ENCODE assay signal across 14 cellular contexts in the genomic region with DNA sequence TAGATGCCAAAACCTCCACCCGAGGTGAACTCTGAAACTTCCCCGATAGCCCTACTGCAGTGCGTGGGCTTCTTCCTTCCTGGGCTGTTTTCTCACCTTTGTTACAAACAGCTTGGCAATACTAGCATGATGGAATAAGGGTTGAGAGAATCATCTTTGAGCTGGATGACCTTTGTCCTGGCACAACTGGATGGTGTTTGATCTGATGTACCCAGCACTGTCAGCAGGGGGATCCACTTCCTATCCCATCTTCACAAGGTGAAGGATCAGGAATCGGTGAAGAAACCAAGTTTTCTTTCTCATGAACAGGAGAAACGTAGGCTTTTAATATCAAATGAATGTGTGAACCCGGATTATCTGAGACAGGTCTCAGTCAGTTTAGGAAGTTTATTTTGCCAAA. TPM values are rescaled to one million over a fixed set of nuclear protein-coding genes. Genes with fewer than 3 reads are reported as not detected.
DNase-seq lines count a peak whose midpoint lies in the region; ATAC-seq and TF ChIP-seq lines count a peak whose summit lies in the region.
"Had no signal": no experiment of that assay in that cellular context is flagged by ENCODE, and none has a peak within 500 bp of the region (broad histone marks: within the 10 kb centered on the region; RNA-seq: fewer than 3 reads in every experiment).

No MANE protein-coding gene starts in this region.

- ATAC-seq in HG03139 (IDR thresholded peaks at IDR 0.05; ENCODE audit: unreplicated experiment) = no peak

- CTCF ChIA-PET in activated CD4-positive, alpha-beta memory T cell treated with anti-CD3 and anti-CD28 coated beads, Interleukin-2, amount 10 ng/mL, durations not matched to agents 7 days and 5 days (lab: Charles Lee) = no interaction called here

- no peak overlapping the region for H3K4me3 ChIP-seq in WERI-Rb-1 (ENCODE audit: low read depth, low read length)
- no peak overlapping the region for H3K4me3 ChIP-seq in kidney epithelial cell (ENCODE audit: low read depth, low read length)
- H3K4me3 ChIP-seq: lung had no signal

- H3K36me3 ChIP-seq in WERI-Rb-1 (no peaks in the 10 kb centered on the region), kidney epithelial cell (ENCODE audit: control insufficient read depth, insufficient read depth, low read length) (no peaks in the 10 kb centered on the region)

- in situ Hi-C loops in KBM-7 (cut with MboI; ENCODE audit: low pct_unique_long_range_greater_than_20kb, low sequenced_read_pairs) = no loop called here

- H3K9me3 ChIP-seq in WERI-Rb-1 (ENCODE audit: severe bottlenecking) = no peaks in the 10 kb centered on the region

- H3K27me3 ChIP-seq in WERI-Rb-1 (ENCODE audit: insufficient read depth, low read depth, severe bottlenecking) (no peaks in the 10 kb centered on the region), kidney epithelial cell (ENCODE audit: control insufficient read depth, insufficient read depth, low read length) (peaks cover 2% of the 10 kb centered on the region)

- no peak overlapping the region for H3K4me3 Mint-ChIP-seq in activated CD4-positive, alpha-beta memory T cell treated with anti-CD3 and anti-CD28 coated beads, Interleukin-2, amount 10 ng/mL, durations not matched to agents 7 days and 5 days

- no peak overlapping the region for H3K27ac ChIP-seq in WERI-Rb-1

- H3K4me1 Mint-ChIP-seq in activated CD4-positive, alpha-beta memory T cell treated with anti-CD3 and anti-CD28 coated beads, Interleukin-2, amount 10 ng/mL, durations not matched to agents 7 days and 5 days = no peaks in the 10 kb centered on the region

- peaks cover 6% of the 10 kb centered on the region for H3K27me3 Mint-ChIP-seq in activated CD4-positive, alpha-beta memory T cell treated with anti-CD3 and anti-CD28 coated beads, Interleukin-2, amount 10 ng/mL, durations not matched to agents 7 days and 5 days

- no peaks in the 10 kb centered on the region for H3K9me3 Mint-ChIP-seq in activated CD4-positive, alpha-beta memory T cell treated with anti-CD3 and anti-CD28 coated beads, Interleukin-2, amount 10 ng/mL, durations not matched to agents 7 days and 5 days

- POLR2A ChIA-PET in activated CD4-positive, alpha-beta memory T cell treated with anti-CD3 and anti-CD28 coated beads, Interleukin-2, amount 10 ng/mL, durations not matched to agents 7 days and 5 days (lab: Charles Lee) = no interaction called here

- peak; percentile 61 for DNase-seq in DMS53 (lab: John Stamatoyannopoulos, UW)
- DNase-seq in KBM-7 = peak; percentile 16
- no peak for DNase-seq in WERI-Rb-1
- DNase-seq in kidney epithelial cell (ENCODE audit: low read depth) = no peak
- DNase-seq in stimulated activated CD8-positive, alpha-beta memory T cell treated with anti-CD3 and anti-CD28 coated beads, Interleukin-4, amount 100 ng/mL, for 48 hours = no peak
- DNase-seq in activated CD4-positive, alpha-beta memory T cell treated with anti-CD3 and anti-CD28 coated beads, Interleukin-2, amount 10 ng/mL, durations not matched to agents 7 days and 5 days = no peak
- no peak for DNase-seq in NCI-H446 treated with DMSO at 0.1 percent for 48 hours (lab: John Stamatoyannopoulos, UW)
- DNase-seq: aorta, foreskin melanocyte, retina had no signal

- no peak overlapping the region for H3K27ac Mint-ChIP-seq in activated CD4-positive, alpha-beta memory T cell treated with anti-CD3 and anti-CD28 coated beads, Interleukin-2, amount 10 ng/mL, durations not matched to agents 7 days and 5 days

- TF ChIP-seq CTCF in WERI-Rb-1 (IDR thresholded peaks at IDR 0.05; ENCODE audit: low read depth, low read length) = peak; percentile 54
- peak; percentile 28 for TF ChIP-seq CTCF in kidney epithelial cell (IDR thresholded peaks at IDR 0.05; ENCODE audit: insufficient read depth, low read length, poor library complexity, severe bottlenecking)

- H3K36me3 Mint-ChIP-seq in activated CD4-positive, alpha-beta memory T cell treated with anti-CD3 and anti-CD28 coated beads, Interleukin-2, amount 10 ng/mL, durations not matched to agents 7 days and 5 days (ENCODE audit: low read depth) = no peaks in the 10 kb centered on the region

RNA-seq across cellular contexts. Expression of a gene that starts 19.5 kb away (rescaled TPM):
- total RNA-seq in kidney epithelial cell = not detected in 2 replicates
- total RNA-seq in activated CD4-positive, alpha-beta memory T cell treated with anti-CD3 and anti-CD28 coated beads, Interleukin-2, amount 10 ng/mL, durations not matched to agents 7 days and 5 days = not detected
- total RNA-seq: aorta, H4, urinary bladder had no signal

RNA-seq across cellular contexts. Expression of a gene that starts 44.9 kb away (rescaled TPM):
- total RNA-seq in kidney epithelial cell = 212 and 224 TPM in 2 replicates
- total RNA-seq in activated CD4-positive, alpha-beta memory T cell treated with anti-CD3 and anti-CD28 coated beads, Interleukin-2, amount 10 ng/mL, durations not matched to agents 7 days and 5 days = 100 to 1,000 TPM; 131 to 135 TPM

Comparison
In these comparisons a context has a peak if more than half of its experiments do, and no peak if none do; other contexts are left out.
1. DNase-seq: peak in DMS53 (single experiment) and KBM-7 (single experiment); none in WERI-Rb-1 (single experiment), kidney epithelial cell (single experiment), stimulated activated CD8-positive, alpha-beta memory T cell treated with anti-CD3 and anti-CD28 coated beads, Interleukin-4, amount 100 ng/mL, for 48 hours (single experiment), activated CD4-positive, alpha-beta memory T cell treated with anti-CD3 and anti-CD28 coated beads, Interleukin-2, amount 10 ng/mL, durations not matched to agents 7 days and 5 days (single experiment) and NCI-H446 treated with DMSO at 0.1 percent for 48 hours (single experiment).